In the genomic region with DNA sequence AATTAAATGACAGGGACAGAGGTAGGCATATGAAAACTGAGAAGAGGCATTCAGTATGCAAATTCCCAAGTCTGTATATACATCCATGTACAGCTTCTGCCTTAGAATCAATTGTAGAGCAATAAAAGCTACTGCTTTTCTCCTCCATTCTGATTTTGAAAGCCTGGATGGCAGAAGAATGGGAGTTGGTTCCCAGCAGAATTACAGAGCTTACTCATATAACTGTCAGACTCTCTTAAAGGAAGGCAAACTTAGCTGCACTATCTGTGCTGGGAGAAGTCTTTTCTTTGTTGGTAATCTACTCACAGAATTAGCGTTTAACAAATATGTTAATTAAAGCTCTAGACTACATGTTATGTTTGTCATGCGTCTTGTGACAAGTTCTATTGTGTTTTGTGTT, we compare ENCODE assay signal across 1 cellular context.
TF ChIP-seq lines count a peak whose summit lies in the region.

No MANE protein-coding gene starts in this region.

TF ChIP-seq in HepG2, 621 proteins besides CTCF, POLR2A, EP300 and RAD21 (continued from another document):
- no peak for TF ChIP-seq ZBTB20 (CRISPR knock-in tag; IDR thresholded peaks at IDR 0.05; ENCODE audit: borderline replicate concordance, low read depth)
